Comparison of ENCODE assay signal across 35 cellular contexts in the genomic region with DNA sequence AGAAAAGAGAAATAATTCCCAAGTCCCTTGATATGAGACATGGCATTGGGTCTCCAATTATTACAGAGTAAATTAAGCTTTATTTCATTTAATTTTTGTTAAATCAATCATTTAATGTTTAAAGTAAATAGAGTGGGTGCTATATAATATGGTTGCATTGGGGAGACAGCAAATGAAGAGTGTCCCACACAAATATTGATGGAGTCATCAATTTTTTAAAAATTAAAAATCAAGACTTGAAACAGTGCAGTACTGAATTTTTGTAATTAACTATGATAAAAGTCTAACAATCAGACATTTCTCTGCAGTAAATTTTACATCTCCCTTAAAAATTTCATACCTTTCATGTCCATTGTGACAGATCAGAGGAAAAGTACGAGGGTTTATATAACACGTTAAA.
"Had no signal": no experiment of that assay in that cellular context is flagged by ENCODE, and none has a peak within 500 bp of the region (broad histone marks: within the 10 kb centered on the region; RNA-seq: fewer than 3 reads in every experiment).

No MANE protein-coding gene starts in this region.

- H3K9me3 ChIP-seq: MG63 had no signal

- DNase-seq: MG63, MM.1S, MV-4-11, NCI-H1048, NCI-H1092, NCI-H1092 treated with DMSO at 0.1 percent for 48 hours, NCI-H1105, NCI-H1105 treated with DMSO at 0.1 percent for 48 hours, NCI-H1417, NCI-H1417 treated with DMSO at 0.1 percent for 48 hours, NCI-H1436 treated with DMSO at 0.1 percent for 48 hours, NCI-H146, NCI-H1694, NCI-H1694 treated with DMSO at 0.1 percent for 48 hours, NCI-H187, NCI-H187 treated with DMSO at 0.1 percent for 48 hours, NCI-H1930, NCI-H2029, NCI-H2029 treated with DMSO at 0.1 percent for 48 hours, NCI-H2081, NCI-H2081 treated with DMSO at 0.1 percent for 48 hours, NCI-H2107, NCI-H2171, NCI-H2171 treated with DMSO at 0.1 percent for 48 hours, NCI-H2227 treated with DMSO at 0.1 percent for 48 hours, NCI-H226, NCI-H345, NCI-H446, NCI-H446 treated with DMSO at 0.1 percent for 48 hours, NCI-H510A, NCI-H510A treated with DMSO at 0.1 percent for 48 hours, NCI-H524, NCI-H524 treated with DMSO at 0.1 percent for 48 hours, NCI-H526, NCI-H526 treated with DMSO at 0.1 percent for 48 hours had no signal

- H3K27me3 ChIP-seq: MG63 had no signal

- H3K4me3 ChIP-seq: MG63 had no signal

- H3K36me3 ChIP-seq: MG63 had no signal
